ENCODE assay signal across 1 cellular context in genomic region chr6:62284725-62285124, GRCh38.
TF ChIP-seq lines count a peak whose summit lies in the region.

No MANE protein-coding gene starts in this region.

TF ChIP-seq in HepG2, 621 proteins besides CTCF, POLR2A, EP300 and RAD21:
- no peak for TF ChIP-seq ZNF232 (CRISPR knock-in tag; IDR thresholded peaks at IDR 0.05; ENCODE audit: borderline replicate concordance)
- TF ChIP-seq ZNF367 (CRISPR knock-in tag; IDR thresholded peaks at IDR 0.05; ENCODE audit: borderline replicate concordance), result no peak
- TF ChIP-seq PCBP1 (IDR thresholded peaks at IDR 0.05; ENCODE audit: borderline replicate concordance, low read depth, low read length), result no peak
- no peak for TF ChIP-seq E2F1 (CRISPR knock-in tag; IDR thresholded peaks at IDR 0.05)
- TF ChIP-seq MAFK (conservative IDR thresholded peaks at IDR 0.05 in 1 of 2, IDR thresholded peaks at IDR 0.05 in 1 of 2; ENCODE audit: low read length in 2 of 2), result peak; percentile 13 to 61; a peak in 1 of 4 replicates
- no peak for TF ChIP-seq TERF1 (CRISPR knock-in tag; IDR thresholded peaks at IDR 0.05)
- no peak for TF ChIP-seq ZNF788 (CRISPR knock-in tag; IDR thresholded peaks at IDR 0.05; ENCODE audit: borderline replicate concordance)
- TF ChIP-seq HMGXB3 (CRISPR knock-in tag; IDR thresholded peaks at IDR 0.05; ENCODE audit: borderline replicate concordance), result no peak
- TF ChIP-seq ZNF607 (CRISPR knock-in tag; IDR thresholded peaks at IDR 0.05; ENCODE audit: borderline replicate concordance), result no peak
- no peak for TF ChIP-seq ZNF343 (CRISPR knock-in tag; IDR thresholded peaks at IDR 0.05)
- no peak for TF ChIP-seq ZBTB8A (CRISPR knock-in tag; IDR thresholded peaks at IDR 0.05; ENCODE audit: borderline replicate concordance, low read depth)
- peak; percentile 35; the same call in 1 of the 2 replicates for TF ChIP-seq MAFF (IDR thresholded peaks at IDR 0.05; ENCODE audit: low read depth, low read length)
